In the genomic region with DNA sequence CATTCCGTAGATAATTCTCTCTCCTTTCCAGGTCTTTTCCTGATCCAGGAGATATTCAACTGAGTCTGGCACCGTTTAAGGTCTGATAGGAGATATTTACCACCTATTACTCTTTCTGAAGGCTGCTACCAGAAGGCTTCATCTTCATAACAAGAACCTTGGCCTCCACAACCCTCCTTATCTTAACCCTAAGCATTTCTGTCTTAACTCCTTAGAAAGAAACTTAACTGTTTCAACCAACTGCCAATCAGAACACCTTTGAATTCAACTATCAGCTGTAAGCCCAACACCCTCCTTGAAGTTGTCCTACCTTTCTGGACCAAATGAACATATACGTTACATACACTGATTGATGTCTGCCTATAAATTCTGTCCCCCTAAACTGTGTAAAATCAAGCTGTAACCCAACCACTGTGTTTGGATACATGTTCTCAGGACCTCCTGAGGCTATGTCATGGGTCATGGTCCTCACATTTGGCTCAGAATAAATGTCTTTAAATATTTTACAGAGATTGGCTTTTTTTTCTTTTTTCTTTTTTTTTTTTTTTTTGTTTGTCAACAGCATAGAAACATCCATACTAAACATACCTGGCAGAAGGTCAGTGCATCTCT, we compare ENCODE assay signal across 22 cellular contexts.
"Had no signal": no experiment of that assay in that cellular context is flagged by ENCODE, and none has a peak within 500 bp of the region (broad histone marks: within the 10 kb centered on the region; RNA-seq: fewer than 3 reads in every experiment).

No MANE protein-coding gene starts in this region.

- H3K4me3 Mint-ChIP-seq: activated B cell treated with CpG ODN at 0.5 μM for 24 hours; activated CD4-positive, alpha-beta memory T cell treated with anti-CD3 and anti-CD28 coated beads for 36 hours; activated T-helper 1 cell treated with anti-CD3 and anti-CD28 coated beads, Interleukin-12 subunit alpha, Interleukin-12 subunit beta, Interleukin-2, Interleukin-4 antibody, amounts not matched to agents 30 ng/mL and 10 ng/mL and 1 ng/mL, durations not matched to agents 14 hours and 24 hours and 36 hours; nephron; stimulated activated naive CD8-positive, alpha-beta T cell treated with anti-CD3 and anti-CD28 coated beads, Interleukin-15, Interleukin-2, amounts not matched to agents 100 ng/mL and 50 ng/mL, for 24 hours had no signal

- H3K27ac ChIP-seq: cardiac muscle cell, heart right ventricle, pancreas, psoas muscle, tibial artery had no signal

- ATAC-seq: activated naive CD4-positive, alpha-beta T cell treated with anti-CD3 and anti-CD28 coated beads, Interleukin-2, amount 50 U/mL, for 72 hours; heart right ventricle; left colon; pancreas; psoas muscle; right cardiac atrium had no signal

- H3K9me3 Mint-ChIP-seq: activated CD4-positive, alpha-beta memory T cell treated with anti-CD3 and anti-CD28 coated beads for 36 hours had no signal

- H3K27ac Mint-ChIP-seq: activated B cell treated with CpG ODN at 0.5 μM for 24 hours; activated naive CD4-positive, alpha-beta T cell treated with anti-CD3 and anti-CD28 coated beads, Interleukin-2, amount 50 U/mL, for 72 hours; activated T-helper 1 cell treated with anti-CD3 and anti-CD28 coated beads, Interleukin-12 subunit alpha, Interleukin-12 subunit beta, Interleukin-2, Interleukin-4 antibody, amounts not matched to agents 30 ng/mL and 10 ng/mL and 1 ng/mL, durations not matched to agents 14 hours and 24 hours and 36 hours; stimulated activated naive CD8-positive, alpha-beta T cell treated with anti-CD3 and anti-CD28 coated beads, Interleukin-15, Interleukin-2, amounts not matched to agents 100 ng/mL and 50 ng/mL, for 24 hours had no signal

- DNase-seq: activated B cell treated with CpG ODN at 0.5 μM for 24 hours; activated CD4-positive, alpha-beta memory T cell treated with anti-CD3 and anti-CD28 coated beads for 36 hours; activated CD4-positive, alpha-beta T cell treated with anti-CD3 and anti-CD28 coated beads for 4 hours; activated gamma-delta T cell treated with Interleukin-2 at 50 U/mL for 16 hours; amygdala; cortex of kidney; foreskin fibroblast; heart right ventricle; left colon; mesenchymal stem cell; pancreas; psoas muscle; right cardiac atrium; stimulated activated CD4-positive, alpha-beta T cell treated with anti-CD3 and anti-CD28 coated beads, Interleukin-4, amount 100 ng/mL, for 4 hours; T-helper 1 cell; T-helper 9 cell; tibial artery had no signal

- H3K27me3 Mint-ChIP-seq: activated B cell treated with CpG ODN at 0.5 μM for 24 hours; activated CD4-positive, alpha-beta memory T cell treated with anti-CD3 and anti-CD28 coated beads for 36 hours; stimulated activated naive CD8-positive, alpha-beta T cell treated with anti-CD3 and anti-CD28 coated beads, Interleukin-15, Interleukin-2, amounts not matched to agents 100 ng/mL and 50 ng/mL, for 24 hours had no signal

- FAIRE-seq: pancreas had no signal
